8 cellular contexts compared by ENCODE assay signal in genomic region chr2:88692187-88692586, GRCh38. TPM values are rescaled to one million over a fixed set of nuclear protein-coding genes. Genes with fewer than 3 reads are reported as not detected.
DNase-seq lines count a peak whose midpoint lies in the region; ATAC-seq and TF ChIP-seq lines count a peak whose summit lies in the region.

No MANE protein-coding gene starts in this region.

- H3K4me3 ChIP-seq in epithelial cell of proximal tubule (ENCODE audit: low read depth, low read length) (peak overlapping the region; percentile 69), upper lobe of left lung (peak overlapping the region; percentile 67 to 86 (median 84))

- H3K9me3 Mint-ChIP-seq in naive thymus-derived CD8-positive, alpha-beta T cell: peaks cover 0 to 4% (median 0%) of the 10 kb centered on the region in 9 donors

- peaks cover 0 to 8% (median 7%) of the 10 kb centered on the region in 3 donors for H3K36me3 Mint-ChIP-seq in naive thymus-derived CD8-positive, alpha-beta T cell

- H3K27ac ChIP-seq in KOPT-K1 (ENCODE audit: low read depth, low read length, poor library complexity, severe bottlenecking) (peak overlapping the region; percentile 74), upper lobe of left lung (peak overlapping the region; percentile 84 to 93 (median 88))

- H3K36me3 ChIP-seq in KOPT-K1 (ENCODE audit: insufficient read depth, low read length): no peaks in the 10 kb centered on the region; the same call in 1 of the 2 replicates
- no peaks in the 10 kb centered on the region for H3K36me3 ChIP-seq in upper lobe of left lung

- H3K27ac Mint-ChIP-seq in naive thymus-derived CD8-positive, alpha-beta T cell: peak overlapping the region; percentile 88 to 98 (median 94)

- peaks cover 19 to 29% (median 20%) of the 10 kb centered on the region in 4 donors for H3K4me1 ChIP-seq in upper lobe of left lung

- peaks cover 40 to 70% (median 69%) of the 10 kb centered on the region in 4 donors for H3K4me1 Mint-ChIP-seq in naive thymus-derived CD8-positive, alpha-beta T cell

- DNase-seq in EH (ENCODE audit: low read depth): peak; percentile 23
- DNase-seq in activated CD4-positive, alpha-beta T cell treated with anti-CD3 and anti-CD28 coated beads, Interleukin-2, amount 50 U/mL, for 1 hour: peak; percentile 13
- DNase-seq in epithelial cell of proximal tubule (ENCODE audit: low read depth): no peak
- DNase-seq in naive thymus-derived CD8-positive, alpha-beta T cell: peak in 9 of 10 donors; percentile 5 to 67 (median 28)
- peak; percentile 30 to 34 for DNase-seq in upper lobe of left lung
- no peak for DNase-seq in GOT3 (lab: John Stamatoyannopoulos, UW)

- TF ChIP-seq CTCF in epithelial cell of proximal tubule (conservative IDR thresholded peaks at IDR 0.05; ENCODE audit: low read depth, low read length): no peak
- TF ChIP-seq CTCF in upper lobe of left lung (IDR thresholded peaks at IDR 0.05): no peak

- POLR2A ChIA-PET in naive thymus-derived CD8-positive, alpha-beta T cell (lab: Charles Lee): interaction anchor here (0.7 to 2.5 kb wide), 3 partner anchors 15 to 65 kb away, joined by 3 to 32 read pairs (median 4); partner anchors contain the start of gene EIF2AK3

- ATAC-seq in naive thymus-derived CD8-positive, alpha-beta T cell: peak in 1 of 2 donors; percentile 7
- peak in 1 of 2 donors; percentile 16 for ATAC-seq in upper lobe of left lung (ENCODE audit: low FRiP score in 2 of 2)
- no peak for ATAC-seq in HG03439 (IDR thresholded peaks at IDR 0.05; ENCODE audit: unreplicated experiment)

- no peaks in the 10 kb centered on the region for H3K27me3 Mint-ChIP-seq in naive thymus-derived CD8-positive, alpha-beta T cell

- 0% methylated on average over 7 to 11 of the region's 11 CpGs for WGBS in upper lobe of left lung, 2 donors

- no peak for TF ChIP-seq POLR2A in upper lobe of left lung (IDR thresholded peaks at IDR 0.05)

- no peak for TF ChIP-seq EP300 in upper lobe of left lung (IDR thresholded peaks at IDR 0.05)

- H3K27me3 ChIP-seq in upper lobe of left lung: no peaks in the 10 kb centered on the region

- peak overlapping the region; percentile 94 to 99 (median 97) for H3K4me3 Mint-ChIP-seq in naive thymus-derived CD8-positive, alpha-beta T cell

- H3K9me3 ChIP-seq in KOPT-K1 (ENCODE audit: insufficient read depth, low read length, poor library complexity, severe bottlenecking) (peaks cover 3% of the 10 kb centered on the region), upper lobe of left lung (no peaks in the 10 kb centered on the region)

RNA-seq across cellular contexts. Expression of gene RPIA, which starts 0.7 kb away (rescaled TPM):
- total RNA-seq in epithelial cell of proximal tubule: 6.7 and 8.0 TPM in 2 replicates
- total RNA-seq in naive thymus-derived CD8-positive, alpha-beta T cell: 10 to 100 TPM; 31.6 to 31.8 TPM
- polyA plus RNA-seq in naive thymus-derived CD8-positive, alpha-beta T cell: 10 to 100 TPM; 59.7 to 72.8 (median 64.9) TPM
- 10 to 100 TPM; 12.6 to 21.0 (median 15.4) TPM for total RNA-seq in upper lobe of left lung

Comparison
In these comparisons a context has a peak if more than half of its experiments do, and no peak if none do; other contexts are left out.
1. DNase-seq: peak in EH (single experiment), activated CD4-positive, alpha-beta T cell treated with anti-CD3 and anti-CD28 coated beads, Interleukin-2, amount 50 U/mL, for 1 hour (single experiment), naive thymus-derived CD8-positive, alpha-beta T cell (9 of 10) and upper lobe of left lung (2 of 2); none in epithelial cell of proximal tubule (single experiment) and GOT3 (single experiment).